In genomic region chr21:29170935-29171334, GRCh38 we compare ENCODE assay signal across 23 cellular contexts. TPM values are rescaled to one million over a fixed set of nuclear protein-coding genes. Genes with fewer than 3 reads are reported as not detected.
DNase-seq lines count a peak whose midpoint lies in the region; ATAC-seq and TF ChIP-seq lines count a peak whose summit lies in the region.
"Had no signal": no experiment of that assay in that cellular context is flagged by ENCODE, and none has a peak within 500 bp of the region (broad histone marks: within the 10 kb centered on the region; RNA-seq: fewer than 3 reads in every experiment).

No MANE protein-coding gene starts in this region.

- H3K36me3 ChIP-seq in mesenchymal stem cell (ENCODE audit: control insufficient read depth in 1 of 2, insufficient read depth in 2 of 2, low read depth in 1 of 2, low read length in 2 of 2), result peaks cover 0 to 6% of the 10 kb centered on the region in 2 experiments
- H3K36me3 ChIP-seq: prostate gland, stomach, upper lobe of right lung, WERI-Rb-1 had no signal

- H3K18ac ChIP-seq in mesenchymal stem cell (ENCODE audit: low read depth in 1 of 2, low read length in 2 of 2), result no peak overlapping the region

- H3K9me3 Mint-ChIP-seq in activated B cell treated with CpG ODN at 0.5 μM for 24 hours, result no peaks in the 10 kb centered on the region
- H3K9me3 Mint-ChIP-seq: endodermal cell had no signal

- no peaks in the 10 kb centered on the region for H3K27me3 Mint-ChIP-seq in activated B cell treated with CpG ODN at 0.5 μM for 24 hours

- ATAC-seq in activated B cell treated with CpG ODN at 0.5 μM for 24 hours (ENCODE audit: low read depth) (peak; percentile 34), GM21381 (IDR thresholded peaks at IDR 0.05; ENCODE audit: unreplicated experiment) (no peak), HG03045 (IDR thresholded peaks at IDR 0.05; ENCODE audit: unreplicated experiment) (no peak)
- ATAC-seq: left lobe of liver, Right ventricle myocardium inferior, upper lobe of right lung had no signal

- no peak overlapping the region for H3K14ac ChIP-seq in mesenchymal stem cell (ENCODE audit: low read length in 2 of 2)

- no peak overlapping the region for H3K4ac ChIP-seq in mesenchymal stem cell (ENCODE audit: low read depth in 1 of 2, low read length in 2 of 2)

- peaks cover 7% of the 10 kb centered on the region for H3K79me1 ChIP-seq in mesenchymal stem cell (replicated peaks; ENCODE audit: low read length, poor library complexity, severe bottlenecking)

- H3K4me3 Mint-ChIP-seq in activated B cell treated with CpG ODN at 0.5 μM for 24 hours, result peak overlapping the region; percentile 42
- H3K4me3 Mint-ChIP-seq: endodermal cell had no signal

- no peak overlapping the region for H2BK5ac ChIP-seq in mesenchymal stem cell (ENCODE audit: low read depth, low read length, poor library complexity, severe bottlenecking)

- POLR2A ChIA-PET in activated B cell treated with CpG ODN at 0.5 μM for 24 hours (lab: Charles Lee), result interaction anchor here (0.7 to 0.9 kb wide), 8 partner anchors 28 to 129 kb away, joined by 3 to 10 read pairs (median 4); partner anchors contain the start of gene BACH1

- H2BK12ac ChIP-seq in mesenchymal stem cell (ENCODE audit: low read length in 2 of 2), result no peak overlapping the region

- no peaks in the 10 kb centered on the region for H3K4me1 ChIP-seq in mesenchymal stem cell (ENCODE audit: control insufficient read depth, insufficient read depth, low read depth, low read length)

- no peak overlapping the region for H4K8ac ChIP-seq in mesenchymal stem cell (ENCODE audit: low read length)

- TF ChIP-seq CTCF in activated B cell treated with CpG ODN at 0.5 μM for 24 hours (IDR thresholded peaks at IDR 0.05), result no peak

- no peaks in the 10 kb centered on the region for H3K27me3 ChIP-seq in mesenchymal stem cell (ENCODE audit: control insufficient read depth in 1 of 2, insufficient read depth in 1 of 2, low read length in 2 of 2)
- H3K27me3 ChIP-seq: stomach, upper lobe of right lung had no signal

- H2BK120ac ChIP-seq in mesenchymal stem cell (ENCODE audit: low read depth, low read length), result no peak overlapping the region

- no peak overlapping the region for H3K23ac ChIP-seq in mesenchymal stem cell (ENCODE audit: low read length in 2 of 2)

- no peak overlapping the region for H2BK15ac ChIP-seq in mesenchymal stem cell (ENCODE audit: low read depth, poor library complexity, severe bottlenecking)

- H2AFZ ChIP-seq in mesenchymal stem cell (ENCODE audit: low read depth, low read length), result no peak overlapping the region

- no peak overlapping the region for H4K91ac ChIP-seq in mesenchymal stem cell (ENCODE audit: low read length)

- H3K27ac Mint-ChIP-seq in activated B cell treated with CpG ODN at 0.5 μM for 24 hours, result peak overlapping the region; percentile 73
- H3K27ac Mint-ChIP-seq: endodermal cell had no signal

- no peak overlapping the region for H2AK5ac ChIP-seq in mesenchymal stem cell (ENCODE audit: low read length, severe bottlenecking)

- H3K9me3 ChIP-seq in mesenchymal stem cell (ENCODE audit: control insufficient read depth, low read length), result no peaks in the 10 kb centered on the region
- H3K9me3 ChIP-seq: prostate gland, stomach, upper lobe of right lung had no signal

- H3K36me3 Mint-ChIP-seq in activated B cell treated with CpG ODN at 0.5 μM for 24 hours (ENCODE audit: low read depth), result peaks cover 2% of the 10 kb centered on the region

- peak overlapping the region; percentile 69 for H3K9ac ChIP-seq in mesenchymal stem cell (ENCODE audit: low read length)

- CTCF ChIA-PET in activated B cell treated with CpG ODN at 0.5 μM for 24 hours (lab: Charles Lee), result interaction anchor here (0.9 to 1.4 kb wide), 4 partner anchors 25 to 205 kb away, joined by 3 read pairs; no protein-coding TSS in a partner anchor

- no peak overlapping the region for H3K27ac ChIP-seq in mesenchymal stem cell (ENCODE audit: low read length, poor library complexity, severe bottlenecking)
- H3K27ac ChIP-seq: prostate gland, stomach, upper lobe of right lung, WERI-Rb-1 had no signal

- 100% methylated on average over 1 of the region's 1 CpG for WGBS in mesenchymal stem cell

- H3K4me2 ChIP-seq in mesenchymal stem cell (ENCODE audit: low read length, poor library complexity, severe bottlenecking), result no peak overlapping the region

- intact Hi-C loops in activated B cell treated with CpG ODN at 0.5 μM for 24 hours (cut with micrococcal nuclease), result loop anchor here (1.0 to 2.0 kb wide), 3 partner anchors 14 to 129 kb away; no protein-coding TSS in a partner anchor

- peak overlapping the region in 1 of 2 experiments; percentile 41 for H3K4me3 ChIP-seq in mesenchymal stem cell (ENCODE audit: insufficient read depth in 1 of 2, low read depth in 1 of 2, low read length in 2 of 2)
- H3K4me3 ChIP-seq: prostate gland, stomach, upper lobe of right lung had no signal

- peak; percentile 52 for DNase-seq in NOMO-1 treated with DMSO at 0.1 percent for 48 hours (lab: John Stamatoyannopoulos, UW; ENCODE audit: unreplicated experiment)
- DNase-seq in NOMO-1 treated with dmso at 0.1 percent for 144 hours (lab: John Stamatoyannopoulos, UW; ENCODE audit: unreplicated experiment), result no peak
- peak; percentile 49 for DNase-seq in CD1c-positive myeloid dendritic cell (ENCODE audit: extremely low spot score)
- no peak for DNase-seq in activated B cell treated with CpG ODN at 0.5 μM for 24 hours
- DNase-seq in mesenchymal stem cell, result no peak
- DNase-seq in NCI-H2171 (lab: John Stamatoyannopoulos, UW), result no peak
- DNase-seq: 8988T; activated naive CD4-positive, alpha-beta T cell treated with anti-CD3 and anti-CD28 coated beads, Interleukin-2, amount 50 U/mL, for 16 hours; activated T-cell treated with anti-CD3 and anti-CD28 coated beads, Interleukin-2, amount 50 U/mL, for 48 hours; endodermal cell; HCEC 1CT; head of caudate nucleus; NCI-H1436; NCI-H524; stomach; upper lobe of right lung; WERI-Rb-1 had no signal

- peaks cover 25% of the 10 kb centered on the region for H3K4me1 Mint-ChIP-seq in activated B cell treated with CpG ODN at 0.5 μM for 24 hours

RNA-seq across cellular contexts. Expression of gene MAP3K7CL, which starts 40.5 kb away (rescaled TPM):
- 7.9 and 11.4 TPM in 2 replicates for total RNA-seq in activated B cell treated with CpG ODN at 0.5 μM for 24 hours
- 16.6 TPM for polyA plus RNA-seq in mesenchymal stem cell (2013, experiment 1 of 2)
- 16.7 TPM for polyA plus RNA-seq in mesenchymal stem cell (2013, experiment 2 of 2)
- polyA plus RNA-seq: neural cell had no signal

Comparison
In these comparisons a context has a peak if more than half of its experiments do, and no peak if none do; other contexts are left out.
1. DNase-seq: peak in NOMO-1 treated with DMSO at 0.1 percent for 48 hours (single experiment) and CD1c-positive myeloid dendritic cell (single experiment); none in NOMO-1 treated with dmso at 0.1 percent for 144 hours (single experiment), activated B cell treated with CpG ODN at 0.5 μM for 24 hours (single experiment), mesenchymal stem cell (single experiment) and NCI-H2171 (single experiment).